In the genomic region with DNA sequence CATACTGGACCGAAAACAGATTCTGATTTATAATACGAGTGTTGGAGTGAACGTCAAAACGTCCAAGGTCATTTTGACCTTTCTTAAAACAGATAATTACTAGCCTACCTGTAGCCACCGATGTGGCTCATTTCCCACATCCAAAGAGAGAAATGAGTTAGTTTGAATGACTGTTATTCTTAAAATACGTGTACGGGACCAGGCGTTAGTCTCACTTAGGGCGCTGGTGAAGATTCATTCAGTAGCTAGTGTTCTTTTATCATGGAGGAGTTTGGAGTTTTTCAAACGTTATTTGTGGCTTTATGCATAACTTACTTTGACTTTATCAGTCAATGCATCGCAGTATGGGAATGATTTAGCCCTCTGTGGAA, we compare ENCODE assay signal across 9 cellular contexts. TPM values are rescaled to one million over a fixed set of nuclear protein-coding genes. Genes with fewer than 3 reads are reported as not detected.
A peak's percentile ranks its signal among the peaks of the same experiment; 100 is the strongest.
DNase-seq lines count a peak whose midpoint lies in the region; ATAC-seq and TF ChIP-seq lines count a peak whose summit lies in the region.
"Had no signal": no experiment of that assay in that cellular context is flagged by ENCODE, and none has a peak within 500 bp of the region (broad histone marks: within the 10 kb centered on the region; RNA-seq: fewer than 3 reads in every experiment).

No MANE protein-coding gene starts in this region.

- no peaks in the 10 kb centered on the region for H3K27me3 ChIP-seq in gastroesophageal sphincter

- H3K4me1 ChIP-seq in gastroesophageal sphincter = peaks cover 0 to 50% (median 3%) of the 10 kb centered on the region in 3 donors

- TF ChIP-seq POLR2A in gastroesophageal sphincter (IDR thresholded peaks at IDR 0.05) = no peak

- H3K36me3 ChIP-seq in gastroesophageal sphincter = no peaks in the 10 kb centered on the region

- H3K27ac ChIP-seq in VCaP = peak overlapping the region; percentile 90
- peak overlapping the region; percentile 76 to 92 (median 90) for H3K27ac ChIP-seq in gastroesophageal sphincter

- TF ChIP-seq CTCF in VCaP (conservative IDR thresholded peaks at IDR 0.05) (no peak), gastroesophageal sphincter (IDR thresholded peaks at IDR 0.05) (no peak), GM10266 (IDR thresholded peaks at IDR 0.05; ENCODE audit: control insufficient read depth, insufficient read depth, low read depth, missing control alignments) (no peak)

- WGBS in gastroesophageal sphincter (ENCODE audit: low coverage in 1 of 2), 2 donors = 16% methylated on average over 9 to 11 of the region's 11 CpGs

- peak; percentile 8 for DNase-seq in ELR (ENCODE audit: low read depth)
- no peak for DNase-seq in skeletal muscle cell (ENCODE audit: low read depth)
- no peak for DNase-seq in NCI-H2081 treated with DMSO at 0.1 percent for 48 hours (lab: John Stamatoyannopoulos, UW)
- DNase-seq in GM10266 (ENCODE audit: extremely low spot score) = no peak
- no peak for DNase-seq in C1 segment of cervical spinal cord (lab: John Stamatoyannopoulos, UW)

- TF ChIP-seq EP300 in gastroesophageal sphincter (IDR thresholded peaks at IDR 0.05) = no peak

- H3K4me3 ChIP-seq in gastroesophageal sphincter = peak overlapping the region; percentile 81 to 82
- peak overlapping the region; percentile 80 for H3K4me3 ChIP-seq in skeletal muscle cell (ENCODE audit: low read depth, low read length)
- H3K4me3 ChIP-seq: K562 had no signal

- ATAC-seq in gastroesophageal sphincter = no peak
- no peak for ATAC-seq in HG03520 (IDR thresholded peaks at IDR 0.05; ENCODE audit: unreplicated experiment)
- ATAC-seq: K562 had no signal

- H3K9me3 ChIP-seq in gastroesophageal sphincter = no peaks in the 10 kb centered on the region

RNA-seq across cellular contexts. Expression of a gene that starts 1.4 kb away (rescaled TPM):
- total RNA-seq in gastroesophageal sphincter = 10 to 100 TPM; 18.6 to 27.8 (median 22.5) TPM
- total RNA-seq: K562 had no signal
